Comparison of ENCODE assay signal across 22 cellular contexts in genomic region chr22:32339190-32340012, GRCh38. TPM values are rescaled to one million over a fixed set of nuclear protein-coding genes. Genes with fewer than 3 reads are reported as not detected.
A peak's percentile ranks its signal among the peaks of the same experiment; 100 is the strongest.
DNase-seq lines count a peak whose midpoint lies in the region; ATAC-seq, FAIRE-seq and TF ChIP-seq lines count a peak whose summit lies in the region.
"Had no signal": no experiment of that assay in that cellular context is flagged by ENCODE, and none has a peak within 500 bp of the region (broad histone marks: within the 10 kb centered on the region; RNA-seq: fewer than 3 reads in every experiment).

No MANE protein-coding gene starts in this region.

- peak overlapping the region; percentile 51 for H3K18ac ChIP-seq in neuronal stem cell (ENCODE audit: low read length)

- H3K4me3 Mint-ChIP-seq in natural killer cell = no peak overlapping the region
- H3K4me3 Mint-ChIP-seq: CD4-positive, CD25-positive, alpha-beta regulatory T cell had no signal

- H2BK5ac ChIP-seq in neuronal stem cell (ENCODE audit: low read length) = peak overlapping the region; percentile 69

- H4K8ac ChIP-seq in neuronal stem cell (ENCODE audit: low read depth, low read length) = no peak overlapping the region

- no peaks in the 10 kb centered on the region for H3K79me1 ChIP-seq in neuronal stem cell (ENCODE audit: low read depth, low read length)

- no peak overlapping the region for H3K27ac Mint-ChIP-seq in natural killer cell
- H3K27ac Mint-ChIP-seq: CD4-positive, CD25-positive, alpha-beta regulatory T cell had no signal

- H2BK15ac ChIP-seq in neuronal stem cell (ENCODE audit: low read length) = no peak overlapping the region

- no peaks in the 10 kb centered on the region for H3K36me3 ChIP-seq in esophagus muscularis mucosa
- H3K36me3 ChIP-seq in neuronal stem cell (replicated peaks in 1 of 2; ENCODE audit: control insufficient read depth in 2 of 2, insufficient read depth in 2 of 2, low read length in 2 of 2) = no peaks in the 10 kb centered on the region

- no peak overlapping the region for H2AFZ ChIP-seq in neuronal stem cell (ENCODE audit: low read length)

- no peak for FAIRE-seq in frontal cortex (lab: Jason Lieb, UNC)

- H3K9me3 Mint-ChIP-seq in natural killer cell = no peaks in the 10 kb centered on the region

- intact Hi-C loops in esophagus muscularis mucosa (cut with DNase I) = no loop called here
- intact Hi-C loops in natural killer cell (cut with micrococcal nuclease) = no loop called here

- no peak overlapping the region for H3K4me2 ChIP-seq in neuronal stem cell (ENCODE audit: insufficient read depth, low read length, poor library complexity, severe bottlenecking)
- H3K4me2 ChIP-seq: SK-N-SH had no signal

- peak overlapping the region; percentile 98 for H2BK120ac ChIP-seq in neuronal stem cell (ENCODE audit: low read depth, low read length)

- no peaks in the 10 kb centered on the region for H3K36me3 Mint-ChIP-seq in natural killer cell
- H3K36me3 Mint-ChIP-seq: CD4-positive, CD25-positive, alpha-beta regulatory T cell had no signal

- H3K9me3 ChIP-seq in esophagus muscularis mucosa (no peaks in the 10 kb centered on the region), neuronal stem cell (replicated peaks in 1 of 2; ENCODE audit: control insufficient read depth in 2 of 2, insufficient read depth in 1 of 2, low read depth in 1 of 2, low read length in 2 of 2) (no peaks in the 10 kb centered on the region)
- H3K9me3 ChIP-seq: SK-N-SH had no signal

- H3K27ac ChIP-seq in esophagus muscularis mucosa (replicated peaks in 1 of 4) (no peak overlapping the region), neuronal stem cell (replicated peaks; ENCODE audit: low read length) (no peak overlapping the region)
- H3K27ac ChIP-seq: HL-60 had no signal

- peaks cover 26 to 39% of the 10 kb centered on the region in 2 donors for H3K27me3 Mint-ChIP-seq in natural killer cell (ENCODE audit: low read depth in 2 of 2)

- H3K27me3 ChIP-seq in esophagus muscularis mucosa (peaks cover 0 to 32% (median 0%) of the 10 kb centered on the region in 4 donors), neuronal stem cell (ENCODE audit: control insufficient read depth in 3 of 3, insufficient read depth in 3 of 3, low read depth in 1 of 3, low read length in 3 of 3) (no peaks in the 10 kb centered on the region)

- TF ChIP-seq CTCF in esophagus muscularis mucosa (IDR thresholded peaks at IDR 0.05) (no peak), natural killer cell (IDR thresholded peaks at IDR 0.05) (no peak)

- H3K9ac ChIP-seq in neuronal stem cell (ENCODE audit: low read depth, low read length, poor library complexity) = no peak overlapping the region
- H3K9ac ChIP-seq: SK-N-SH had no signal

- no peak overlapping the region for H3K14ac ChIP-seq in neuronal stem cell (ENCODE audit: low read length)

- H3K4ac ChIP-seq in neuronal stem cell (ENCODE audit: low read length) = no peak overlapping the region

- H3K23ac ChIP-seq in neuronal stem cell (ENCODE audit: low read depth, low read length, poor library complexity) = no peak overlapping the region

- peaks cover 0 to 12% of the 10 kb centered on the region in 2 donors for H3K4me1 Mint-ChIP-seq in natural killer cell
- H3K4me1 Mint-ChIP-seq: CD4-positive, CD25-positive, alpha-beta regulatory T cell had no signal

- peak overlapping the region; percentile 17 for H2AK5ac ChIP-seq in neuronal stem cell (ENCODE audit: low read depth, low read length)

- peak overlapping the region; percentile 93 for H2BK12ac ChIP-seq in neuronal stem cell (ENCODE audit: low read length)

- peak; percentile 34 for DNase-seq in activated CD8-positive, alpha-beta memory T cell treated with anti-CD3 and anti-CD28 coated beads, Interleukin-2, amount 50 U/mL, for 48 hours
- peak; percentile 86 for DNase-seq in esophagus muscularis mucosa (ENCODE audit: extremely low spot score)
- DNase-seq in neuronal stem cell (ENCODE audit: low spot score) = no peak
- no peak for DNase-seq in natural killer cell
- DNase-seq in frontal cortex (ENCODE audit: low spot score in 2 of 2) = no peak
- DNase-seq in NCI-H1436 (lab: John Stamatoyannopoulos, UW) = no peak
- DNase-seq: CD4-positive, CD25-positive, alpha-beta regulatory T cell; DMS79 treated with DMSO at 0.1 percent for 48 hours; KG1; NCI-H1092 treated with DMSO at 0.1 percent for 48 hours; NCI-H146; NCI-H2029; NCI-H226; NCI-H510A treated with DMSO at 0.1 percent for 48 hours; NCI-H748 treated with DMSO at 0.1 percent for 48 hours; SIG-M5; SK-N-SH had no signal

- H3K4me1 ChIP-seq in esophagus muscularis mucosa = peaks cover 0 to 13% (median 7%) of the 10 kb centered on the region in 4 donors
- peaks cover 50 to 65% of the 10 kb centered on the region in 2 donors for H3K4me1 ChIP-seq in neuronal stem cell (ENCODE audit: control insufficient read depth in 2 of 2, insufficient read depth in 1 of 2, low read depth in 1 of 2, low read length in 2 of 2)

- no peak for TF ChIP-seq POLR2A in esophagus muscularis mucosa (IDR thresholded peaks at IDR 0.05; ENCODE audit: low read depth)

- peak overlapping the region; percentile 0 for H4K91ac ChIP-seq in neuronal stem cell (ENCODE audit: low read depth, low read length, poor library complexity)

- WGBS in esophagus muscularis mucosa = 90% methylated on average over 22 of the region's 23 CpGs
- no CpG with 5 or more reads among the region's 23 CpGs for whole genome bisulfite sequencing in neuronal stem cell (ENCODE audit: extremely low coverage in 2 of 2, insufficient read length in 2 of 2, insufficient replicate concordance in 1 of 2), 2 donors

- ATAC-seq in natural killer cell (no peak), HG02678 (IDR thresholded peaks at IDR 0.05; ENCODE audit: unreplicated experiment) (no peak)
- ATAC-seq: Panc1 had no signal

- H3K4me3 ChIP-seq in esophagus muscularis mucosa (no peak overlapping the region), neuronal stem cell (ENCODE audit: low read length in 2 of 2) (no peak overlapping the region)

- no peak for TF ChIP-seq EP300 in esophagus muscularis mucosa (IDR thresholded peaks at IDR 0.05)

RNA-seq across cellular contexts. Expression of gene RFPL3, which starts 18.3 kb away (rescaled TPM):
- not detected for total RNA-seq in esophagus muscularis mucosa
- not detected for polyA plus RNA-seq in neuronal stem cell (2013, experiment 1 of 2)
- polyA plus RNA-seq in neuronal stem cell (2013, experiment 2 of 2) = not detected
- total RNA-seq in natural killer cell = not detected
- not detected for total RNA-seq in frontal cortex
- total RNA-seq: CD4-positive, CD25-positive, alpha-beta regulatory T cell; HT-29 had no signal
- polyA plus RNA-seq: BJ; CD4-positive, CD25-positive, alpha-beta regulatory T cell; SK-N-SH had no signal

Comparison
In these comparisons a context has a peak if more than half of its experiments do, and no peak if none do; other contexts are left out.
1. DNase-seq: peak in activated CD8-positive, alpha-beta memory T cell treated with anti-CD3 and anti-CD28 coated beads, Interleukin-2, amount 50 U/mL, for 48 hours (single experiment) and esophagus muscularis mucosa (single experiment); none in neuronal stem cell (single experiment), natural killer cell (single experiment), frontal cortex (0 of 2) and NCI-H1436 (single experiment).